Comparison of ENCODE assay signal across 8 cellular contexts in the genomic region with DNA sequence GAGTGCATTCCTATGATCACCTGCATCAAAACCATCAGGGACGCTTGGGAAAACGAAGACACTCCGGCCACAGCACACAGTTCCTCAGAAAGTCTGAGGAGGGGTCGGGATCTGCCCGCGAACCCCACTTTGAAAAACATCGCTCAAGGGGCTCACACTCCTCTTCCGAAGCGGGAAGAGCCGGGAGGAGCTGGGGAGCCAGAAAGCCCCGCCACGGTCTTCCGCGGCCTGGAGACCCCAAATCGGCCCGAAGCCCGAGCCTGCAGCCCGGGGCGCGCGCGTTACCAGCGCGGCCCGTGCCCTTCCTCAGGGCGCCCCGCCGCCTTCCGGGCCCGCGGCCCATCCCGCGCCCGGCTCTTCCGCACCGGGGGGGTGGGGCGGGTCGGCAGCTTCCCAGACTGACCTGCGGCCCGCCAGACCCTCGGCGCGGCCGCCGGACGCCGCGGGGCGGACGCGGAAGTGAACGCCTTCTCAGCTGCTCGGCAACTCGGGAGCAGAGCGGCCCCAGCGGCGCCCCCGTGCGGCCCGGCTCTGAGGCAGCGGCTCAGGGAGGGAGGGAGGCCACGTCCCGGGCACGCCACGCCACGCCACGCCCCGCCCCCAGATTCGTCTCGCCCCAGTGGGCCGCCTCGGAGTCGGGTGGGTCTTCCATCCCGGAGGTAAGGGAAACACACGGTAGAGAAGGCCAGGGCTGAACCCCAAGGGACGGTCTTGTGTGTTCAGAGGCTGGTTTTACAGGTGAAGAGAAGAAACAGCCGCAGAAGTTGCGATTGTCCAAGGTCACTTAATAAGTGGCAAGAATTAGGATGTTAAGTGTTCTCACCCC. TPM values are rescaled to one million over a fixed set of nuclear protein-coding genes. Genes with fewer than 3 reads are reported as not detected.
A peak's percentile ranks its signal among the peaks of the same experiment; 100 is the strongest.
DNase-seq lines count a peak whose midpoint lies in the region; ATAC-seq, FAIRE-seq and TF ChIP-seq lines count a peak whose summit lies in the region.

TSS of gene KCTD18 (minus strand) at position 461 of the 826 bp plus-strand sequence. CDS start 3,052 bp downstream, outside the sequence.

- WGBS in small intestine, 3 donors = 0% methylated on average over 50 to 78 of the region's 78 CpGs

- peak; percentile 99 for ATAC-seq in GM18867 (IDR thresholded peaks at IDR 0.05; ENCODE audit: unreplicated experiment)
- peak; percentile 99 for ATAC-seq in HG03097 (IDR thresholded peaks at IDR 0.05; ENCODE audit: low FRiP score, unreplicated experiment)

- H3K9me3 ChIP-seq in WERI-Rb-1 (ENCODE audit: severe bottlenecking) (no peaks in the 10 kb centered on the region), breast epithelium (no peaks in the 10 kb centered on the region), iPS-20b (ENCODE audit: insufficient read depth, low read depth, low read length) (no peaks in the 10 kb centered on the region), small intestine (ENCODE audit: control insufficient read depth, low read depth) (no peaks in the 10 kb centered on the region)

- H3K36me3 ChIP-seq in WERI-Rb-1 (no peaks in the 10 kb centered on the region), breast epithelium (no peaks in the 10 kb centered on the region), iPS-20b (ENCODE audit: insufficient read depth, low read depth, low read length) (no peaks in the 10 kb centered on the region), small intestine (ENCODE audit: control insufficient read depth in 2 of 2, insufficient read depth in 2 of 2, low read length in 2 of 2) (no peaks in the 10 kb centered on the region)

- CTCF ChIA-PET in AG04449 (lab: Yijun Ruan, JAX) = interaction anchor here (0.6 to 4.4 kb wide), 24 partner anchors 12 to 536 kb away, joined by 3 to 36 read pairs (median 4); partner anchors contain the start of gene SGO2

- H3K27me3 ChIP-seq in WERI-Rb-1 (ENCODE audit: insufficient read depth, low read depth, severe bottlenecking) (no peaks in the 10 kb centered on the region), breast epithelium (no peaks in the 10 kb centered on the region), iPS-20b (ENCODE audit: insufficient read depth, low read length) (no peaks in the 10 kb centered on the region), small intestine (ENCODE audit: control insufficient read depth in 2 of 2, insufficient read depth in 2 of 2, low read length in 2 of 2) (no peaks in the 10 kb centered on the region)

- H3K9ac ChIP-seq in iPS-20b (ENCODE audit: low read depth, low read length) = peak within 1 kb of the TSS; percentile 86

- H3K27ac ChIP-seq in WERI-Rb-1 (peak within 1 kb of the TSS; percentile 84), breast epithelium (peak within 1 kb of the TSS; percentile 90 to 93), iPS-20b (ENCODE audit: low read length) (no peak within 1 kb of the TSS), small intestine (ENCODE audit: low read depth in 1 of 2, low read length in 1 of 2) (peak within 1 kb of the TSS; percentile 80 to 89)

- POLR2A ChIA-PET in AG04449 (lab: Yijun Ruan, JAX) = interaction anchor here (0.6 to 1.0 kb wide), 3 partner anchors 17 to 536 kb away, joined by 3 to 4 read pairs (median 4); no protein-coding TSS in a partner anchor

- TF ChIP-seq POLR2A in breast epithelium (IDR thresholded peaks at IDR 0.05) = peak; percentile 10

- DNase-seq in AG04449 (ENCODE audit: low read depth, low spot score) (no peak), NCI-H2196 treated with DMSO at 0.1 percent for 48 hours (lab: John Stamatoyannopoulos, UW; ENCODE audit: unreplicated experiment) (peak; percentile 72), WERI-Rb-1 (peak; percentile 95), breast epithelium (ENCODE audit: low spot score in 2 of 2) (peak; percentile 82 to 93), small intestine (peak; percentile 86)

- no peaks in the 10 kb centered on the region for H3K4me1 ChIP-seq in breast epithelium
- no peaks in the 10 kb centered on the region for H3K4me1 ChIP-seq in iPS-20b (ENCODE audit: insufficient read depth, low read length)
- H3K4me1 ChIP-seq in small intestine (ENCODE audit: control insufficient read depth in 2 of 2, insufficient read depth in 1 of 2, low read depth in 1 of 2, low read length in 1 of 2) = peaks cover 0 to 8% of the 10 kb centered on the region in 2 donors

- FAIRE-seq in small intestine (lab: Jason Lieb, UNC) = no peak

- H3K4me3 ChIP-seq in AG04449 (ENCODE audit: low read depth, low read length) (peak within 1 kb of the TSS; percentile 77), WERI-Rb-1 (ENCODE audit: low read depth, low read length) (peak within 1 kb of the TSS; percentile 89), breast epithelium (peak within 1 kb of the TSS; percentile 59 to 93 (median 84)), iPS-20b (ENCODE audit: low read length) (peak within 1 kb of the TSS; percentile 77), small intestine (ENCODE audit: low read depth in 1 of 2, low read length in 2 of 2) (peak within 1 kb of the TSS; percentile 82 to 94)

- TF ChIP-seq CTCF in AG04449 (IDR thresholded peaks at IDR 0.05; ENCODE audit: insufficient read depth, low read length, missing control alignments) (peak; percentile 97), WERI-Rb-1 (IDR thresholded peaks at IDR 0.05; ENCODE audit: low read depth, low read length) (peak; percentile 86), breast epithelium (IDR thresholded peaks at IDR 0.05) (peak; percentile 52 to 82 (median 55))

- intact Hi-C loops in breast epithelium (cut with DNase I; ENCODE audit: low total_unique reads) = no loop called here

RNA-seq across cellular contexts. Expression of gene KCTD18, which starts in this region (rescaled TPM):
- 10 to 100 TPM; 15.7 to 28.2 (median 23.3) TPM for total RNA-seq in breast epithelium
- 10 to 100 TPM in 2 of 3 donors, 1 to 10 TPM in 1; 8.6 to 11.6 (median 10.4) TPM for polyA plus RNA-seq in small intestine
